Comparison of ENCODE assay signal across 10 cellular contexts in the genomic region with DNA sequence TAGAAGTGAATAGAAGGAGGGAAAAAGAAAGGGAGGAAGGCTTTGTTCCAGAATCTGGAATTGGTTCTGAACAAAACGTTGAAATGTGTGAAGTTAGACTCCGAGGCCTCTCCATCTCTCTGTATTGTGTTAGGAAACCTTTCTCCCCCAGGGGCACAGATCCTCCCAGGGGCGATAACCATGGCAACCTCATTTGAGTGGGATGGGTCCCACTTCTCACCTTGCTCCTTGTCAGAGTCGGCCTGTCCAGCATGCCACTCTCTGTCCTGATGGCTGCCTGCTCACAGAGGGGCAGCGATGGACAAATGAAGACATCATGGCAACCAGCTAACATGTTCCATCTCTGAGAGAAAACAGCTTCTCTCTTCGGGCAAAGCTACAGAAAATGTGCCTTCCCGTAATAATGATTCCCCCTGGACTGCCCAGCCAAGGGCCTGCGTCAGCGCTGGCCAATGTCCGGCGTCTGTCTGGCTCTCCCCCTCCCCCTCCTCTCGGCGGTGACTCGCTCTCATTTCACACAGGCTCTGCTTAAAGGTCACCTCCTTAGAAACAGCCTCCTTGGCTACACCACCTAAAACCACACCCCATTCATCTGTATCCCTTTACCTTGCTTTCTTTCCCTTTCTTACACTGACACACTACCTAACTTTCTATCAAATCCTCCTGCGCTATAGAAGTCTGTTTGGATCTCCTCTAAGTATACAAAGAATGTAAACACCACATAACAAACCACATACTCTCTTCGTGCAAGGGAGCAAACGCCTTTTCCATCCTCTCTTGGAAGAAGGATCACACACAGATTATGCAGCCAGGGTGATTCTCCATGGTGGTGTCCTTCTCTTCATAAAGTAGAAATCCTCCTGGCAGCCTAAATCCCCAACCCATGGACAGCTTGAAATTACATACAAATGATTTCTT. TPM values are rescaled to one million over a fixed set of nuclear protein-coding genes. Genes with fewer than 3 reads are reported as not detected.
DNase-seq lines count a peak whose midpoint lies in the region; ATAC-seq, FAIRE-seq and TF ChIP-seq lines count a peak whose summit lies in the region.
"Had no signal": no experiment of that assay in that cellular context is flagged by ENCODE, and none has a peak within 500 bp of the region (broad histone marks: within the 10 kb centered on the region; RNA-seq: fewer than 3 reads in every experiment).

No MANE protein-coding gene starts in this region.

- no peaks in the 10 kb centered on the region for H3K27me3 ChIP-seq in BLaER1 treated with 17β-estradiol and CSF1 and Interleukin-3, amounts not matched to agents 10 nM and 100 nM
- H3K27me3 ChIP-seq in gastroesophageal sphincter = no peaks in the 10 kb centered on the region
- H3K27me3 ChIP-seq in pancreas = no peaks in the 10 kb centered on the region

- no peaks in the 10 kb centered on the region for H4K20me1 ChIP-seq in BLaER1 treated with 17β-estradiol and CSF1 and Interleukin-3, amounts not matched to agents 10 nM and 100 nM

- no peak for TF ChIP-seq EP300 in gastroesophageal sphincter (IDR thresholded peaks at IDR 0.05)

- intact Hi-C loops in pancreas (cut with DNase I) = no loop called here

- ATAC-seq in gastroesophageal sphincter = peak; percentile 94
- peak in 3 of 4 donors; percentile 63 to 84 (median 83) for ATAC-seq in pancreas
- no peak for ATAC-seq in HG03175 (IDR thresholded peaks at IDR 0.05; ENCODE audit: unreplicated experiment)

- peak overlapping the region in 7 of 11 experiments; percentile 24 to 59 (median 41); a peak in 11 of 22 replicates for H3K4me2 ChIP-seq in BLaER1 treated with 17β-estradiol and CSF1 and Interleukin-3, amounts not matched to agents 10 nM and 100 nM

- no peak overlapping the region for H3K4me3 ChIP-seq in BLaER1 treated with 17β-estradiol and CSF1 and Interleukin-3, amounts not matched to agents 10 nM and 100 nM
- H3K4me3 ChIP-seq in gastroesophageal sphincter (peak overlapping the region in 1 of 2 donors; percentile 30), pancreas (no peak overlapping the region)

- peak; percentile 18 to 19 for TF ChIP-seq POLR2A in gastroesophageal sphincter (IDR thresholded peaks at IDR 0.05)

- no peak for FAIRE-seq in pancreas (lab: Jason Lieb, UNC)

- H3K4me1 ChIP-seq in BLaER1 treated with 17β-estradiol and CSF1 and Interleukin-3, amounts not matched to agents 10 nM and 100 nM = peaks cover 8 to 18% (median 15%) of the 10 kb centered on the region in 10 experiments; a peak in 16 of 20 replicates
- H3K4me1 ChIP-seq in gastroesophageal sphincter = peaks cover 3 to 27% (median 14%) of the 10 kb centered on the region in 3 donors
- no peaks in the 10 kb centered on the region for H3K4me1 ChIP-seq in pancreas

- H3K36me3 ChIP-seq in BLaER1 treated with 17β-estradiol and CSF1 and Interleukin-3, amounts not matched to agents 10 nM and 100 nM = no peaks in the 10 kb centered on the region
- no peaks in the 10 kb centered on the region for H3K36me3 ChIP-seq in gastroesophageal sphincter
- no peaks in the 10 kb centered on the region for H3K36me3 ChIP-seq in pancreas

- H3K9ac ChIP-seq in BLaER1 treated with 17β-estradiol and CSF1 and Interleukin-3, amounts not matched to agents 10 nM and 100 nM = no peak overlapping the region

- TF ChIP-seq CTCF in gastroesophageal sphincter (IDR thresholded peaks at IDR 0.05) (no peak), pancreas (IDR thresholded peaks at IDR 0.05) (no peak)

- 11 to 40% methylated on average over 5 to 16 of the region's 17 CpGs for WGBS in gastroesophageal sphincter (ENCODE audit: low coverage in 1 of 2), 2 donors
- WGBS in pancreas, 2 donors = 40 to 49% methylated on average over 17 of the region's 17 CpGs

- DNase-seq in SHP77 treated with DMSO at 0.1 percent for 48 hours (lab: John Stamatoyannopoulos, UW) = peak; percentile 42
- peak in 2 of 6 donors; percentile 27 to 33 for DNase-seq in pancreas
- DNase-seq in HUDEP-2 (lab: John Stamatoyannopoulos, UW; ENCODE audit: unreplicated experiment in 76 of 76) = no peak
- DNase-seq in stimulated activated CD4-positive, alpha-beta T cell treated with anti-CD3 and anti-CD28 coated beads, Interleukin-4, amount 100 ng/mL, for 24 hours = no peak
- no peak for DNase-seq in GM19238 (ENCODE audit: insufficient read length, low spot score)
- DNase-seq: cerebellar nuclear complex, T-cell had no signal

- H3K27ac ChIP-seq in BLaER1 treated with 17β-estradiol and CSF1 and Interleukin-3, amounts not matched to agents 10 nM and 100 nM = no peak overlapping the region
- H3K27ac ChIP-seq in gastroesophageal sphincter = peak overlapping the region; percentile 75 to 90 (median 84)
- H3K27ac ChIP-seq in pancreas = no peak overlapping the region

- H3K9me3 ChIP-seq in BLaER1 treated with 17β-estradiol and CSF1 and Interleukin-3, amounts not matched to agents 10 nM and 100 nM (replicated peaks in 1 of 11) = peaks cover 0 to 12% (median 6%) of the 10 kb centered on the region in 11 experiments; a peak in 18 of 22 replicates
- H3K9me3 ChIP-seq in gastroesophageal sphincter (no peaks in the 10 kb centered on the region), pancreas (no peaks in the 10 kb centered on the region)

RNA-seq across cellular contexts. Expression of a gene that starts 32.1 kb away (rescaled TPM):
- 10 to 100 TPM; 20.9 to 37.7 (median 33.6) TPM for total RNA-seq in gastroesophageal sphincter
- 10 to 100 TPM; 10.1 to 18.2 (median 12.2) TPM for total RNA-seq in pancreas
- 10 to 100 TPM; 20.0 to 27.1 TPM for polyA plus RNA-seq in pancreas

Comparison
In these comparisons a context has a peak if more than half of its experiments do, and no peak if none do; other contexts are left out.
1. H3K27ac ChIP-seq: peak in gastroesophageal sphincter (4 of 4); none in BLaER1 treated with 17β-estradiol and CSF1 and Interleukin-3, amounts not matched to agents 10 nM and 100 nM (0 of 11) and pancreas (0 of 4).